In genomic region chr12:94603434-94604068, GRCh38 we compare ENCODE assay signal across 8 cellular contexts. TPM values are rescaled to one million over a fixed set of nuclear protein-coding genes. Genes with fewer than 3 reads are reported as not detected.
DNase-seq lines count a peak whose midpoint lies in the region; ATAC-seq and TF ChIP-seq lines count a peak whose summit lies in the region.

No MANE protein-coding gene starts in this region.

- no peaks in the 10 kb centered on the region for H3K36me3 Mint-ChIP-seq in stimulated activated effector memory CD8-positive, alpha-beta T cell treated with anti-CD3 and anti-CD28 coated beads, Interleukin-12 subunit alpha, Interleukin-12 subunit beta, amount 100 ng/mL, for 72 hours

- H3K9ac ChIP-seq in liver (ENCODE audit: low read depth in 1 of 2, low read length in 2 of 2) = no peak overlapping the region

- ATAC-seq in stimulated activated effector memory CD8-positive, alpha-beta T cell treated with anti-CD3 and anti-CD28 coated beads, Interleukin-12 subunit alpha, Interleukin-12 subunit beta, amount 100 ng/mL, for 72 hours = peak; percentile 87
- ATAC-seq in HG02852 (IDR thresholded peaks at IDR 0.05; ENCODE audit: unreplicated experiment) (no peak), HG03378 (IDR thresholded peaks at IDR 0.05; ENCODE audit: unreplicated experiment) (no peak)

- peaks cover 2% of the 10 kb centered on the region for H3K4me1 Mint-ChIP-seq in stimulated activated effector memory CD8-positive, alpha-beta T cell treated with anti-CD3 and anti-CD28 coated beads, Interleukin-12 subunit alpha, Interleukin-12 subunit beta, amount 100 ng/mL, for 72 hours

- no peaks in the 10 kb centered on the region for H3K36me3 ChIP-seq in Peyer's patch
- H3K36me3 ChIP-seq in liver (ENCODE audit: control insufficient read depth in 4 of 4, insufficient read depth in 3 of 4, low read depth in 1 of 4, low read length in 3 of 4) = no peaks in the 10 kb centered on the region
- no peaks in the 10 kb centered on the region for H3K36me3 ChIP-seq in thyroid gland

- H3K4me3 ChIP-seq in GM12864 (ENCODE audit: low read depth, low read length) = no peak overlapping the region
- no peak overlapping the region for H3K4me3 ChIP-seq in Peyer's patch
- H3K4me3 ChIP-seq in liver (ENCODE audit: low read depth in 1 of 3, low read length in 3 of 3) = no peak overlapping the region
- no peak overlapping the region for H3K4me3 ChIP-seq in thyroid gland (replicated peaks in 1 of 3)

- no peaks in the 10 kb centered on the region for H3K4me1 ChIP-seq in Peyer's patch
- peaks cover 0 to 2% (median 0%) of the 10 kb centered on the region in 4 donors for H3K4me1 ChIP-seq in liver (ENCODE audit: control insufficient read depth in 4 of 4, insufficient read depth in 4 of 4, low read length in 3 of 4)
- H3K4me1 ChIP-seq in thyroid gland = peaks cover 0 to 5% of the 10 kb centered on the region in 2 donors

- no peak overlapping the region for H3K27ac Mint-ChIP-seq in stimulated activated effector memory CD8-positive, alpha-beta T cell treated with anti-CD3 and anti-CD28 coated beads, Interleukin-12 subunit alpha, Interleukin-12 subunit beta, amount 100 ng/mL, for 72 hours

- intact Hi-C loops in thyroid gland (cut with DNase I) = no loop called here

- H3K27ac ChIP-seq in Peyer's patch = no peak overlapping the region
- no peak overlapping the region for H3K27ac ChIP-seq in liver (ENCODE audit: low read depth in 1 of 2, low read length in 2 of 2)
- H3K27ac ChIP-seq in thyroid gland = no peak overlapping the region

- peak; percentile 77 for TF ChIP-seq CTCF in GM12864 (IDR thresholded peaks at IDR 0.05; ENCODE audit: low read depth, low read length, missing control alignments)
- TF ChIP-seq CTCF in Peyer's patch (IDR thresholded peaks at IDR 0.05) = peak; percentile 33 to 73 (median 66)
- peak; percentile 62 for TF ChIP-seq CTCF in liver (IDR thresholded peaks at IDR 0.05; ENCODE audit: low read depth, low read length, missing input control)
- peak in 1 of 6 experiments; percentile 27 for TF ChIP-seq CTCF in thyroid gland (IDR thresholded peaks at IDR 0.05)

- H3K9me3 Mint-ChIP-seq in stimulated activated effector memory CD8-positive, alpha-beta T cell treated with anti-CD3 and anti-CD28 coated beads, Interleukin-12 subunit alpha, Interleukin-12 subunit beta, amount 100 ng/mL, for 72 hours = peaks cover 4% of the 10 kb centered on the region

- peak; percentile 79 to 86 for TF ChIP-seq RAD21 in liver (IDR thresholded peaks at IDR 0.05)

- 53% methylated on average over 6 of the region's 6 CpGs for WGBS in liver
- 74 to 81% methylated on average over 6 of the region's 6 CpGs for WGBS in thyroid gland, 2 donors

- DNase-seq in GM12864 (ENCODE audit: low read depth) (peak; percentile 18), Peyer's patch (peak; percentile 55 to 82 (median 63)), thyroid gland (no peak)
- peak; percentile 7 for DNase-seq in activated naive CD8-positive, alpha-beta T cell treated with anti-CD3 and anti-CD28 coated beads, Interleukin-2, amount 50 U/mL, for 16 hours (ENCODE audit: low read depth, low spot score)
- DNase-seq in stimulated activated effector memory CD8-positive, alpha-beta T cell treated with anti-CD3 and anti-CD28 coated beads, Interleukin-12 subunit alpha, Interleukin-12 subunit beta, amount 100 ng/mL, for 72 hours (ENCODE audit: low spot score in 2 of 2) = peak; percentile 50 to 78

- H3K4me3 Mint-ChIP-seq in stimulated activated effector memory CD8-positive, alpha-beta T cell treated with anti-CD3 and anti-CD28 coated beads, Interleukin-12 subunit alpha, Interleukin-12 subunit beta, amount 100 ng/mL, for 72 hours = no peak overlapping the region

- H3K9me3 ChIP-seq in Peyer's patch = no peaks in the 10 kb centered on the region
- H3K9me3 ChIP-seq in liver (ENCODE audit: control insufficient read depth in 4 of 4, low read length in 3 of 4) = no peaks in the 10 kb centered on the region
- no peaks in the 10 kb centered on the region for H3K9me3 ChIP-seq in thyroid gland

- TF ChIP-seq POLR2A in Peyer's patch (IDR thresholded peaks at IDR 0.05) (no peak), thyroid gland (IDR thresholded peaks at IDR 0.05) (no peak)

- H3K27me3 ChIP-seq in Peyer's patch = no peaks in the 10 kb centered on the region
- no peaks in the 10 kb centered on the region for H3K27me3 ChIP-seq in liver (ENCODE audit: control insufficient read depth in 4 of 4, insufficient read depth in 4 of 4, low read length in 3 of 4)
- no peaks in the 10 kb centered on the region for H3K27me3 ChIP-seq in thyroid gland

TF ChIP-seq in liver, 16 proteins besides CTCF, POLR2A, EP300 and RAD21:
- no peak for TF ChIP-seq FOXA2 (IDR thresholded peaks at IDR 0.05)
- no peak for TF ChIP-seq ATF3 (IDR thresholded peaks at IDR 0.05)
- no peak for TF ChIP-seq TAF1 (conservative IDR thresholded peaks at IDR 0.05)
- TF ChIP-seq NR2F2 (IDR thresholded peaks at IDR 0.05) = no peak
- TF ChIP-seq ZBTB33 (IDR thresholded peaks at IDR 0.05) = no peak
- TF ChIP-seq REST (IDR thresholded peaks at IDR 0.05) = no peak
- no peak for TF ChIP-seq HNF4A (conservative IDR thresholded peaks at IDR 0.05)
- TF ChIP-seq EGR1 (IDR thresholded peaks at IDR 0.05; ENCODE audit: low read depth in 2 of 2) = no peak
- no peak for TF ChIP-seq JUND (IDR thresholded peaks at IDR 0.05)
- TF ChIP-seq YY1 (IDR thresholded peaks at IDR 0.05) = no peak
- no peak for TF ChIP-seq RXRA (IDR thresholded peaks at IDR 0.05)
- no peak for TF ChIP-seq FOXA1 (IDR thresholded peaks at IDR 0.05)

RNA-seq across cellular contexts. Expression of gene TMCC3, which starts 46.8 kb away (rescaled TPM):
- total RNA-seq in Peyer's patch (10 to 100 TPM; 15.7 to 50.3 (median 32.1) TPM), liver (1 to 10 TPM; 1.4 to 2.3 TPM), thyroid gland (10 to 100 TPM; 15.0 to 25.6 (median 19.3) TPM)
- 1 to 10 TPM in 1 of 2 donors, under 1 TPM in 1; 0.81 to 1.5 TPM for polyA plus RNA-seq in liver

Comparison
In these comparisons a context has a peak if more than half of its experiments do, and no peak if none do; other contexts are left out.
1. DNase-seq: peak in GM12864 (single experiment), Peyer's patch (3 of 3), activated naive CD8-positive, alpha-beta T cell treated with anti-CD3 and anti-CD28 coated beads, Interleukin-2, amount 50 U/mL, for 16 hours (single experiment) and stimulated activated effector memory CD8-positive, alpha-beta T cell treated with anti-CD3 and anti-CD28 coated beads, Interleukin-12 subunit alpha, Interleukin-12 subunit beta, amount 100 ng/mL, for 72 hours (2 of 2); none in thyroid gland (0 of 2).
2. RNA of gene TMCC3, which starts 46.8 kb away (total RNA-seq): 15.7 to 50.3 TPM in Peyer's patch and 15.0 to 25.6 TPM in thyroid gland; 1.4 to 2.3 TPM in liver; every median in the first group is over 4 times any median in the second.